Comparison of ENCODE assay signal across 8 cellular contexts in genomic region chr7:124032369-124033092, GRCh38. TPM values are rescaled to one million over a fixed set of nuclear protein-coding genes. Genes with fewer than 3 reads are reported as not detected.
A peak's percentile ranks its signal among the peaks of the same experiment; 100 is the strongest.
DNase-seq lines count a peak whose midpoint lies in the region; ATAC-seq and TF ChIP-seq lines count a peak whose summit lies in the region.

Gene TMEM229A, minus strand, starts transcription at chr7:124033067. Its CDS starts 64 bp downstream, at chr7:124033003.

- peak within 1 kb of the TSS in 3 of 4 donors; percentile 34 to 81 (median 51) for H3K4me3 Mint-ChIP-seq in IgD-negative memory B cell
- no peak within 1 kb of the TSS for H3K4me3 Mint-ChIP-seq in activated CD8-positive, alpha-beta T cell treated with anti-CD3 and anti-CD28 coated beads for 36 hours
- H3K4me3 Mint-ChIP-seq in neural crest cell: peak within 1 kb of the TSS; percentile 98

- H3K27ac Mint-ChIP-seq in IgD-negative memory B cell (no peak within 1 kb of the TSS), neural crest cell (ENCODE audit: unreplicated experiment) (peak within 1 kb of the TSS; percentile 91)
- no peak within 1 kb of the TSS for H3K27ac Mint-ChIP-seq in activated CD8-positive, alpha-beta T cell treated with anti-CD3 and anti-CD28 coated beads for 36 hours

- peak; percentile 34 for ATAC-seq in activated CD8-positive, alpha-beta T cell treated with anti-CD3 and anti-CD28 coated beads for 36 hours

- CTCF ChIA-PET in activated CD8-positive, alpha-beta T cell treated with anti-CD3 and anti-CD28 coated beads for 36 hours (lab: Charles Lee): no interaction called here

- peaks cover 0 to 8% (median 4%) of the 10 kb centered on the region in 3 donors for H3K4me1 Mint-ChIP-seq in IgD-negative memory B cell
- H3K4me1 Mint-ChIP-seq in activated CD8-positive, alpha-beta T cell treated with anti-CD3 and anti-CD28 coated beads for 36 hours (ENCODE audit: low read depth): peaks cover 5% of the 10 kb centered on the region
- H3K4me1 Mint-ChIP-seq in neural crest cell: peaks cover 70% of the 10 kb centered on the region

- TF ChIP-seq CTCF in activated CD8-positive, alpha-beta T cell treated with anti-CD3 and anti-CD28 coated beads for 36 hours (IDR thresholded peaks at IDR 0.05): no peak
- peak; percentile 30 for TF ChIP-seq CTCF in neural crest cell (conservative IDR thresholded peaks at IDR 0.05)

- peaks cover 31% of the 10 kb centered on the region for H3K27me3 Mint-ChIP-seq in IgD-negative memory B cell
- H3K27me3 Mint-ChIP-seq in activated CD8-positive, alpha-beta T cell treated with anti-CD3 and anti-CD28 coated beads for 36 hours: peaks cover 47% of the 10 kb centered on the region
- H3K27me3 Mint-ChIP-seq in neural crest cell (ENCODE audit: low read depth): peaks cover 8% of the 10 kb centered on the region

- H3K36me3 Mint-ChIP-seq in IgD-negative memory B cell: peaks cover 1% of the 10 kb centered on the region
- H3K36me3 Mint-ChIP-seq in activated CD8-positive, alpha-beta T cell treated with anti-CD3 and anti-CD28 coated beads for 36 hours (ENCODE audit: low read depth): peaks cover 1% of the 10 kb centered on the region
- no peaks in the 10 kb centered on the region for H3K36me3 Mint-ChIP-seq in neural crest cell (ENCODE audit: low read depth)

- intact Hi-C loops in activated CD8-positive, alpha-beta T cell treated with anti-CD3 and anti-CD28 coated beads for 36 hours (cut with micrococcal nuclease): no loop called here

- POLR2A ChIA-PET in activated CD8-positive, alpha-beta T cell treated with anti-CD3 and anti-CD28 coated beads for 36 hours (lab: Charles Lee): no interaction called here

- H3K9me3 Mint-ChIP-seq in IgD-negative memory B cell: peaks cover 0 to 2% (median 0%) of the 10 kb centered on the region in 3 donors
- H3K9me3 Mint-ChIP-seq in activated CD8-positive, alpha-beta T cell treated with anti-CD3 and anti-CD28 coated beads for 36 hours: no peaks in the 10 kb centered on the region
- H3K9me3 Mint-ChIP-seq in neural crest cell: peaks cover 2% of the 10 kb centered on the region

- peak; percentile 11 for DNase-seq in activated CD4-positive, alpha-beta T cell treated with anti-CD3 and anti-CD28 coated beads for 48 hours
- no peak for DNase-seq in activated CD4-positive, alpha-beta T cell treated with anti-CD3 and anti-CD28 coated beads for 1 hour
- peak; percentile 11 for DNase-seq in activated CD8-positive, alpha-beta T cell treated with anti-CD3 and anti-CD28 coated beads for 36 hours
- DNase-seq in foreskin melanocyte: peak; percentile 24
- peak; percentile 50 for DNase-seq in neural crest cell (ENCODE audit: low read depth, low spot score)
- no peak for DNase-seq in DMS114 treated with DMSO at 0.1 percent for 48 hours (lab: John Stamatoyannopoulos, UW; ENCODE audit: unreplicated experiment)
- no peak for DNase-seq in NCI-H2107 (lab: John Stamatoyannopoulos, UW)

RNA-seq across cellular contexts. Expression of gene TMEM229A, which starts in this region (rescaled TPM):
- not detected for polyA plus RNA-seq in IgD-negative memory B cell
- total RNA-seq in activated CD8-positive, alpha-beta T cell treated with anti-CD3 and anti-CD28 coated beads for 36 hours: not detected
- 10.3 and 10.9 TPM in 2 replicates for total RNA-seq in neural crest cell

Comparison
In these comparisons a context has a peak if more than half of its experiments do, and no peak if none do; other contexts are left out.
1. RNA of gene TMEM229A (total RNA-seq): 10.3 to 10.9 TPM in neural crest cell; not detected in activated CD8-positive, alpha-beta T cell treated with anti-CD3 and anti-CD28 coated beads for 36 hours; every median in the first group is over 10 times any median in the second.
2. DNase-seq: peak in activated CD4-positive, alpha-beta T cell treated with anti-CD3 and anti-CD28 coated beads for 48 hours (single experiment), foreskin melanocyte (single experiment) and neural crest cell (single experiment); none in activated CD4-positive, alpha-beta T cell treated with anti-CD3 and anti-CD28 coated beads for 1 hour (single experiment), DMS114 treated with DMSO at 0.1 percent for 48 hours (single experiment) and NCI-H2107 (single experiment).
3. Peak in DNase-seq and ATAC-seq in activated CD8-positive, alpha-beta T cell treated with anti-CD3 and anti-CD28 coated beads for 36 hours; RNA of the gene not detected or under 1 TPM.